In the genomic region with DNA sequence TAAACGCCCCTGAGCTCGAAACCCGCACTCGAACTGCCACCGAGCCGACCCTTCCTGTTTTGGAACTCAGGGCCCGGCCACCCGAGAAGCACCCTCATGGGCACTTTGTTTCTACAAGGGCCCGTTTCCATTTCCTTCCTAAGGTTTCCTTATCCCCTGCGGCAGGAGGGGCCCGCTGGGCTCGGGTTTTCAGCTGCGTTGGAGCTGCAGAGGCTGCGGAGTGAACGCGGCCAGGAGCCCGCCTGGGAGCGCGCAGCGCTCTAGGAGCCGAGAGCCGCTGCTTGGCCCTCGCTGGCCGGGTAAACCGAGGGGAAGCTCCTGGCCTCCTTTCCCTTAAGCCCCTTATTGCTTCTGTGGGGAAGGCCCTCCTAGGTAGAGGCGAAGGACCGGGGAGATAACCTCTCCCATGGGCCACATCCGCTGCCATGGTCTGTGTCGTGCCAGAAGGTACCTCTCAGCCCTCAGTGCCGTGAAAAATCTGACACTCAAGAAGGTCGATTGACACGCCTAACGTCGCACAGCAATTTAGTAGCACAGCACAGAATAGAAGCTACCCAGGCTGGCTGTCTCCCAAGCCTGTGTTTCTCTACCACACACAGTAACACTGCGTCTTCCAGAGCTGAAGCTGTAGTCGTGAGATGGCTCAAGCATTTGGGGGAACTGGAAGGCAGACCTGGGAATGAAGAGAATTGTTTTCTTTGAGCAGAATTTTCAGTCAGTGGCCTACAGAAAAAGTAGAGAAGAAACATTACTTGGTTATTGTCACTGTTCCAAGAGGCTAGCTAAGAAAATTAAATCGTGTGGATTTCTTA, we compare ENCODE assay signal across 8 cellular contexts. TPM values are rescaled to one million over a fixed set of nuclear protein-coding genes. Genes with fewer than 3 reads are reported as not detected.
DNase-seq lines count a peak whose midpoint lies in the region; ATAC-seq and TF ChIP-seq lines count a peak whose summit lies in the region.

No MANE protein-coding gene starts in this region.

- H3K36me3 ChIP-seq in H7 (replicated peaks; ENCODE audit: control insufficient read depth, insufficient read depth, low read length) (no peaks in the 10 kb centered on the region), duodenal mucosa (ENCODE audit: control insufficient read depth in 1 of 2, insufficient read depth in 2 of 2, low read length in 2 of 2) (no peaks in the 10 kb centered on the region), lower lobe of right lung (no peaks in the 10 kb centered on the region)

- DNase-seq in DMS53 (lab: John Stamatoyannopoulos, UW): peak; percentile 84
- peak; percentile 70 for DNase-seq in H7
- DNase-seq in NCI-H1694 (lab: John Stamatoyannopoulos, UW): peak; percentile 62
- peak; percentile 25 to 37 for DNase-seq in activated CD4-positive, alpha-beta T cell treated with anti-CD3 and anti-CD28 coated beads for 24 hours (ENCODE audit: low read depth in 2 of 2)
- peak; percentile 75 for DNase-seq in lower lobe of right lung
- peak; percentile 35 for DNase-seq in stimulated activated CD8-positive, alpha-beta memory T cell treated with anti-CD3 and anti-CD28 coated beads, Interleukin-15, amount 100 ng/mL, for 1 hour (ENCODE audit: low read depth)
- DNase-seq in KBM-7: no peak

- H3K9ac ChIP-seq in duodenal mucosa (ENCODE audit: low read depth in 1 of 2, low read length in 2 of 2): peak overlapping the region; percentile 92 to 98

- no peaks in the 10 kb centered on the region for H3K9me3 ChIP-seq in duodenal mucosa (ENCODE audit: control insufficient read depth in 1 of 2, low read length in 2 of 2)
- H3K9me3 ChIP-seq in lower lobe of right lung: no peaks in the 10 kb centered on the region

- peak overlapping the region; percentile 99 for H3K27ac ChIP-seq in duodenal mucosa (ENCODE audit: low read depth, low read length)
- peak overlapping the region; percentile 99 for H3K27ac ChIP-seq in lower lobe of right lung

- H3K4me3 ChIP-seq in H7 (ENCODE audit: insufficient read depth, low read depth, low read length) (peak overlapping the region; percentile 64), duodenal mucosa (ENCODE audit: low read depth in 1 of 2, low read length in 2 of 2) (peak overlapping the region; percentile 68 to 74), lower lobe of right lung (peak overlapping the region; percentile 63)

- ATAC-seq in lower lobe of right lung: peak; percentile 51 to 60

- in situ Hi-C loops in KBM-7 (cut with MboI; ENCODE audit: low pct_unique_long_range_greater_than_20kb, low sequenced_read_pairs): no loop called here

- H3K4me1 ChIP-seq in duodenal mucosa (ENCODE audit: control insufficient read depth in 1 of 2, insufficient read depth in 2 of 2, low read length in 2 of 2): peaks cover 36 to 39% of the 10 kb centered on the region in 2 donors
- H3K4me1 ChIP-seq in lower lobe of right lung: peaks cover 23% of the 10 kb centered on the region

- H3K27me3 ChIP-seq in H7 (ENCODE audit: control insufficient read depth, insufficient read depth, low read length) (no peaks in the 10 kb centered on the region), duodenal mucosa (ENCODE audit: control insufficient read depth in 1 of 2, insufficient read depth in 2 of 2, low read length in 2 of 2) (no peaks in the 10 kb centered on the region), lower lobe of right lung (ENCODE audit: low read depth) (no peaks in the 10 kb centered on the region)

- TF ChIP-seq CTCF in lower lobe of right lung (IDR thresholded peaks at IDR 0.05): no peak

- intact Hi-C loops in lower lobe of right lung (cut with DNase I): no loop called here

RNA-seq across cellular contexts. Expression of gene CALM1, which starts 12.9 kb away (rescaled TPM):
- total RNA-seq in H7 (2014; rRNA removed; shearing (Covaris generic)): 410 and 535 TPM in 2 replicates
- 518 TPM for total RNA-seq in lower lobe of right lung

RNA-seq across cellular contexts. Expression of gene NRDE2, which starts 52.2 kb away (rescaled TPM):
- total RNA-seq in H7 (2014; rRNA removed; shearing (Covaris generic)): 3.6 and 8.2 TPM in 2 replicates
- total RNA-seq in lower lobe of right lung: 22.2 TPM
